In the genomic region with DNA sequence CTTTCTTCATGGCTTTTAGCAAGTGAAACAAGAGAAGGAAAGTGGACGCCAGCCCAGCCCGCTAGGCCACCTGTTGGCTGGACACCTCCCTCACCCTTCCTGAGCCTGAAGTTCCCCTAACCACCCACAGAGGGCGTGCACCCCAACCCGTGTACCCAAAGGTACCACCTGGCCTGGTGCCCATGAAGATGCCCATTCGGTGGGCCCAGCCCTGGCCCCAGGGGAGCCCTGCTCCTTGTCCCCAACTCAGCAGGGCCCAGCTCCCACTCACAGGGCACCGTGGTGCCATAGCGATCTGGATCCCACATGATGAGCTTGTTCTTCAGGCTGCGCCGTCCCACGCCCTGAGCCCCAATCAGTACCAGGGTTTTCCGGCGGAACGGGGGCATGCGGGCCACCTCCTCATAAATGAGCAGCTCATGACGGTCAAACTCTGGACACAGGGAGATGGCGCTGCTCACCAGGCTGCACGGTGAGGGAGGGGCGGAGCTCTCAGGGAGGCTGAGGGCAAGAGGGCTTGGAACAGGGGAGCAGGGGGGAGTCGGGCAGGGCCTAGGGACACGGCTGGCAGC, we compare ENCODE assay signal across 8 cellular contexts. TPM values are rescaled to one million over a fixed set of nuclear protein-coding genes. Genes with fewer than 3 reads are reported as not detected.
A peak's percentile ranks its signal among the peaks of the same experiment; 100 is the strongest.
DNase-seq lines count a peak whose midpoint lies in the region; ATAC-seq and TF ChIP-seq lines count a peak whose summit lies in the region.

No MANE protein-coding gene starts in this region.

- no peak overlapping the region for H3K27ac Mint-ChIP-seq in activated naive CD4-positive, alpha-beta T cell treated with anti-CD3 and anti-CD28 coated beads, Interleukin-2, amount 50 U/mL, for 72 hours

- no peaks in the 10 kb centered on the region for H3K9me2 ChIP-seq in hepatocyte (replicated peaks; ENCODE audit: insufficient read depth)

- POLR2A ChIA-PET in AG04449 (lab: Yijun Ruan, JAX): no interaction called here

- H3K79me2 ChIP-seq in hepatocyte: no peaks in the 10 kb centered on the region

- H3K36me3 ChIP-seq in Peyer's patch (no peaks in the 10 kb centered on the region), hepatocyte (replicated peaks; ENCODE audit: insufficient read depth, low read depth) (no peaks in the 10 kb centered on the region)

- CTCF ChIA-PET in AG04449 (lab: Yijun Ruan, JAX): interaction anchor here (0.9 to 7.7 kb wide), 16 partner anchors 10 to 288 kb away, joined by 3 to 121 read pairs (median 9); partner anchors contain the start of genes ASB16, CD300LG and MPP2

- no peaks in the 10 kb centered on the region for H4K20me1 ChIP-seq in hepatocyte (ENCODE audit: insufficient read depth, poor library complexity, severe bottlenecking)

- in situ Hi-C loops in GM13976 (cut with MboI; ENCODE audit: low sequenced_read_pairs, unreplicated experiment): loop anchor here (10.0 kb wide), 1 partner anchor 114 kb away; no protein-coding TSS in a partner anchor

- peak; percentile 56 to 67 for ATAC-seq in activated naive CD4-positive, alpha-beta T cell treated with anti-CD3 and anti-CD28 coated beads, Interleukin-2, amount 50 U/mL, for 72 hours
- ATAC-seq in GM18907 (IDR thresholded peaks at IDR 0.05; ENCODE audit: unreplicated experiment): no peak
- ATAC-seq in HG03571 (IDR thresholded peaks at IDR 0.05; ENCODE audit: unreplicated experiment): no peak

- WGBS in hepatocyte (ENCODE audit: low lambda C conversion rate, missing lambda C conversion rate): 84% methylated on average over 18 of the region's 20 CpGs

- H3K27me3 ChIP-seq in Peyer's patch: no peaks in the 10 kb centered on the region
- no peaks in the 10 kb centered on the region for H3K27me3 ChIP-seq in hepatocyte

- H3K9me3 ChIP-seq in Peyer's patch (no peaks in the 10 kb centered on the region), hepatocyte (ENCODE audit: low read depth) (no peaks in the 10 kb centered on the region)

- H3K9me3 Mint-ChIP-seq in activated naive CD4-positive, alpha-beta T cell treated with anti-CD3 and anti-CD28 coated beads, Interleukin-2, amount 50 U/mL, for 72 hours: no peaks in the 10 kb centered on the region

- peak; percentile 60 for TF ChIP-seq CTCF in AG04449 (IDR thresholded peaks at IDR 0.05; ENCODE audit: insufficient read depth, low read length, missing control alignments)
- peak; percentile 64 for TF ChIP-seq CTCF in GM13976 (IDR thresholded peaks at IDR 0.05; ENCODE audit: borderline replicate concordance, control extremely low read depth, extremely low read depth, insufficient read depth, missing control alignments)
- TF ChIP-seq CTCF in Peyer's patch (IDR thresholded peaks at IDR 0.05): peak in 5 of 6 experiments; percentile 48 to 74 (median 69)
- peak; percentile 46 for TF ChIP-seq CTCF in hepatocyte (IDR thresholded peaks at IDR 0.05; ENCODE audit: poor library complexity)

- TF ChIP-seq POLR2A in Peyer's patch (IDR thresholded peaks at IDR 0.05): no peak

- H3K36me3 Mint-ChIP-seq in activated naive CD4-positive, alpha-beta T cell treated with anti-CD3 and anti-CD28 coated beads, Interleukin-2, amount 50 U/mL, for 72 hours: no peaks in the 10 kb centered on the region

- no peak for DNase-seq in AG04449 (ENCODE audit: low read depth, low spot score)
- DNase-seq in GM13976 (ENCODE audit: low spot score): peak; percentile 83
- DNase-seq in Peyer's patch: peak; percentile 19 to 73 (median 66)
- DNase-seq in activated naive CD4-positive, alpha-beta T cell treated with anti-CD3 and anti-CD28 coated beads, Interleukin-2, amount 50 U/mL, for 72 hours (ENCODE audit: low spot score in 2 of 2): peak in 1 of 2 donors; percentile 64
- DNase-seq in hepatocyte (ENCODE audit: low spot score): peak; percentile 49
- peak; percentile 46 for DNase-seq in stimulated activated CD4-positive, alpha-beta T cell treated with anti-CD3 and anti-CD28 coated beads, Interleukin-4, amount 100 ng/mL, for 1 hour

- no peak overlapping the region for H3K4me2 ChIP-seq in hepatocyte

- H3K4me3 ChIP-seq in AG04449 (ENCODE audit: low read depth, low read length) (no peak overlapping the region), Peyer's patch (no peak overlapping the region), hepatocyte (no peak overlapping the region)

- H3K27ac ChIP-seq in Peyer's patch (no peak overlapping the region), hepatocyte (no peak overlapping the region)

- H3K4me1 ChIP-seq in Peyer's patch (peaks cover 0 to 10% (median 0%) of the 10 kb centered on the region in 4 donors), hepatocyte (ENCODE audit: insufficient read depth) (peaks cover 5% of the 10 kb centered on the region)

- no peak overlapping the region for H2AFZ ChIP-seq in hepatocyte

RNA-seq across cellular contexts. Expression of gene MPP2, which starts 26.8 kb away (rescaled TPM):
- total RNA-seq in Peyer's patch (1 to 10 TPM in 2 of 4 donors, under 1 TPM in 1, not detected in 1; 0.53 to 1.3 (median 1.2) TPM), hepatocyte (1.3 and 4.1 TPM in 2 replicates)
- 1 to 10 TPM; 4.6 to 6.0 TPM for total RNA-seq in activated naive CD4-positive, alpha-beta T cell treated with anti-CD3 and anti-CD28 coated beads, Interleukin-2, amount 50 U/mL, for 72 hours
- polyA plus RNA-seq in hepatocyte: 1.1 and 1.4 TPM in 2 replicates

RNA-seq across cellular contexts. Expression of gene CD300LG, which starts 33.5 kb away (rescaled TPM):
- total RNA-seq in Peyer's patch (under 1 TPM in 1 of 4 donors, not detected in 3; 0.54 TPM), hepatocyte (not detected in 2 replicates)
- total RNA-seq in activated naive CD4-positive, alpha-beta T cell treated with anti-CD3 and anti-CD28 coated beads, Interleukin-2, amount 50 U/mL, for 72 hours: not detected
- not detected in 2 replicates for polyA plus RNA-seq in hepatocyte

RNA-seq across cellular contexts. Expression of gene MPP3, which starts 47.6 kb away (rescaled TPM):
- total RNA-seq in Peyer's patch (10 to 100 TPM in 2 of 4 donors, 1 to 10 TPM in 2; 1.6 to 16.1 (median 10.5) TPM), hepatocyte (2.1 and 3.2 TPM in 2 replicates)
- total RNA-seq in activated naive CD4-positive, alpha-beta T cell treated with anti-CD3 and anti-CD28 coated beads, Interleukin-2, amount 50 U/mL, for 72 hours: under 1 TPM in 1 of 2 donors, not detected in 1; 0.99 TPM
- polyA plus RNA-seq in hepatocyte: 5.1 and 10.9 TPM in 2 replicates

Comparison
In these comparisons a context has a peak if more than half of its experiments do, and no peak if none do; other contexts are left out.
1. ATAC-seq: peak in activated naive CD4-positive, alpha-beta T cell treated with anti-CD3 and anti-CD28 coated beads, Interleukin-2, amount 50 U/mL, for 72 hours (2 of 2); none in GM18907 (single experiment) and HG03571 (single experiment).
2. Peak in every context shown above with its lines, with median percentiles within 50 percentile points of each other: CTCF ChIP-seq.